Comparison of ENCODE assay signal across 10 cellular contexts in the genomic region with DNA sequence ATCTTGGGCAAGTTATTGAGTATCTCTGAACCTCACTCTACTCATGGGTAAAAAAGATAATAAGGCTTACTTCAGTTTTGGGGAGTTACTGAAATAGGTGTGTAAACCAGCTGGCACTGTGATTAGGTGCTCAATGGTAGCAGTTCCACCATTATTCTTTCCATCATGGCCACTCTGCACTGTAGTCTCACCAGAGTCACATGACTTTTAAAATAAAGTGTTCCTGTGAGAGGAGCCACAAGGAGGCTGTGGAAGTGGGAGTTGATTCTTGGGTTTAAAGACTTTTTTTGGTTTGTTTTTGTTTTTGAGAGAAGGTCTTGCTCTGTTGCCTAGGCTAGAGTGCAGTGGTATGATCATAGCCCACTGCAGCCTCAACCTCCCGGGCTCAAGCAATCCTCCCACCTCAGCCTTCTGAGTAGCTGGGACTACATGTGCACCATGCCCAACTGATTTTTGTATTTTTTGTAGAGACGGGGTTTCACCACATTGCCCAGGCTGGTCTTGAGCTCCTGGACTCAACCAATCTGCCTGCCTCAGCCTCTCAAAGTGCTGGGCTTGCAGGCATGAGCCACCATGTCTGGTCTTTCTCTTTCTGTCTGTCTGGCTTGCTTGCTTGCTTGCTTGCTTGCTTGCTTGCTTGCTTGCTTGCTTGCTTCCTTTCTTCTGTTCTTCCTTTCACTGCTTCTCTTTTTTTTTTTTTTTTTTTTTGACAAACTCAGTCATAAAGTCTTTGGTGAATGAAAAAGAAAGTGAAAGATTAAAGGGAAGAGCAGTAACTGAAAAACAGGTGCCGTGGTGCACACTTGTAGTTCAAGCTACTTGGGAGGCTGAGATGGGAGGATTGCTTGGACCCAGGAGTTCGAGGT. TPM values are rescaled to one million over a fixed set of nuclear protein-coding genes. Genes with fewer than 3 reads are reported as not detected.
DNase-seq lines count a peak whose midpoint lies in the region; ATAC-seq and TF ChIP-seq lines count a peak whose summit lies in the region.
"Had no signal": no experiment of that assay in that cellular context is flagged by ENCODE, and none has a peak within 500 bp of the region (broad histone marks: within the 10 kb centered on the region; RNA-seq: fewer than 3 reads in every experiment).

No MANE protein-coding gene starts in this region.

- peak overlapping the region; percentile 98 for H3K27ac Mint-ChIP-seq in activated CD8-positive, alpha-beta T cell treated with anti-CD3 and anti-CD28 coated beads, Interleukin-2, amount 10 ng/mL, durations not matched to agents 7 days and 5 days
- H3K27ac Mint-ChIP-seq in stimulated activated effector memory CD8-positive, alpha-beta T cell treated with anti-CD3 and anti-CD28 coated beads, Interleukin-12 subunit alpha, Interleukin-12 subunit beta, amount 100 ng/mL, for 72 hours: peak overlapping the region; percentile 95

- CTCF ChIA-PET in activated CD8-positive, alpha-beta T cell treated with anti-CD3 and anti-CD28 coated beads, Interleukin-2, amount 10 ng/mL, durations not matched to agents 7 days and 5 days (lab: Charles Lee): interaction anchor here (7.6 kb wide), 1 partner anchor 21 kb away, joined by 73 read pairs; a partner anchor contains a TSS

- H3K4me3 Mint-ChIP-seq in activated CD8-positive, alpha-beta T cell treated with anti-CD3 and anti-CD28 coated beads, Interleukin-2, amount 10 ng/mL, durations not matched to agents 7 days and 5 days: peak overlapping the region; percentile 81
- peak overlapping the region; percentile 77 for H3K4me3 Mint-ChIP-seq in stimulated activated effector memory CD8-positive, alpha-beta T cell treated with anti-CD3 and anti-CD28 coated beads, Interleukin-12 subunit alpha, Interleukin-12 subunit beta, amount 100 ng/mL, for 72 hours

- no peaks in the 10 kb centered on the region for H3K27me3 Mint-ChIP-seq in activated CD8-positive, alpha-beta T cell treated with anti-CD3 and anti-CD28 coated beads, Interleukin-2, amount 10 ng/mL, durations not matched to agents 7 days and 5 days (ENCODE audit: low read depth)

- peaks cover 7% of the 10 kb centered on the region for H3K36me3 Mint-ChIP-seq in activated CD8-positive, alpha-beta T cell treated with anti-CD3 and anti-CD28 coated beads, Interleukin-2, amount 10 ng/mL, durations not matched to agents 7 days and 5 days (ENCODE audit: low read depth)
- peaks cover 12% of the 10 kb centered on the region for H3K36me3 Mint-ChIP-seq in stimulated activated effector memory CD8-positive, alpha-beta T cell treated with anti-CD3 and anti-CD28 coated beads, Interleukin-12 subunit alpha, Interleukin-12 subunit beta, amount 100 ng/mL, for 72 hours

- no peak for TF ChIP-seq CTCF in GM10266 (IDR thresholded peaks at IDR 0.05; ENCODE audit: control insufficient read depth, insufficient read depth, low read depth, missing control alignments)

- H3K4me1 Mint-ChIP-seq in activated CD8-positive, alpha-beta T cell treated with anti-CD3 and anti-CD28 coated beads, Interleukin-2, amount 10 ng/mL, durations not matched to agents 7 days and 5 days (ENCODE audit: low read depth): peaks cover 76% of the 10 kb centered on the region
- H3K4me1 Mint-ChIP-seq in stimulated activated effector memory CD8-positive, alpha-beta T cell treated with anti-CD3 and anti-CD28 coated beads, Interleukin-12 subunit alpha, Interleukin-12 subunit beta, amount 100 ng/mL, for 72 hours: peaks cover 62% of the 10 kb centered on the region

- H3K9me3 Mint-ChIP-seq in activated CD8-positive, alpha-beta T cell treated with anti-CD3 and anti-CD28 coated beads, Interleukin-2, amount 10 ng/mL, durations not matched to agents 7 days and 5 days (ENCODE audit: insufficient read depth): no peaks in the 10 kb centered on the region
- no peaks in the 10 kb centered on the region for H3K9me3 Mint-ChIP-seq in stimulated activated effector memory CD8-positive, alpha-beta T cell treated with anti-CD3 and anti-CD28 coated beads, Interleukin-12 subunit alpha, Interleukin-12 subunit beta, amount 100 ng/mL, for 72 hours

- peak; percentile 61 for DNase-seq in activated CD8-positive, alpha-beta T cell treated with anti-CD3 and anti-CD28 coated beads, Interleukin-2, amount 10 ng/mL, durations not matched to agents 7 days and 5 days
- DNase-seq in stimulated activated effector memory CD8-positive, alpha-beta T cell treated with anti-CD3 and anti-CD28 coated beads, Interleukin-12 subunit alpha, Interleukin-12 subunit beta, amount 100 ng/mL, for 72 hours (ENCODE audit: low spot score in 2 of 2): peak in 1 of 2 donors; percentile 72
- DNase-seq in GM10266 (ENCODE audit: extremely low spot score) (no peak), DMS114 treated with DMSO at 0.1 percent for 48 hours (lab: John Stamatoyannopoulos, UW; ENCODE audit: unreplicated experiment) (no peak), DMS 273 (lab: John Stamatoyannopoulos, UW; ENCODE audit: unreplicated experiment) (no peak), NCI-H2171 treated with DMSO at 0.1 percent for 48 hours (lab: John Stamatoyannopoulos, UW) (no peak)
- DNase-seq: HCEC 1CT, trophoblast cell had no signal

- peak; percentile 41 for ATAC-seq in GM19452 (IDR thresholded peaks at IDR 0.05; ENCODE audit: unreplicated experiment)
- ATAC-seq in HG03342 (IDR thresholded peaks at IDR 0.05; ENCODE audit: unreplicated experiment): peak; percentile 62
- peak; percentile 62 for ATAC-seq in activated CD8-positive, alpha-beta T cell treated with anti-CD3 and anti-CD28 coated beads, Interleukin-2, amount 10 ng/mL, durations not matched to agents 7 days and 5 days
- ATAC-seq in stimulated activated effector memory CD8-positive, alpha-beta T cell treated with anti-CD3 and anti-CD28 coated beads, Interleukin-12 subunit alpha, Interleukin-12 subunit beta, amount 100 ng/mL, for 72 hours: peak; percentile 62

- POLR2A ChIA-PET in activated CD8-positive, alpha-beta T cell treated with anti-CD3 and anti-CD28 coated beads, Interleukin-2, amount 10 ng/mL, durations not matched to agents 7 days and 5 days (lab: Charles Lee): interaction anchor here (0.6 to 4.9 kb wide), 5 partner anchors 21 to 460 kb away, joined by 3 to 71 read pairs (median 5); a partner anchor contains a TSS

RNA-seq across cellular contexts. Expression of a gene that starts 21.2 kb away (rescaled TPM):
- total RNA-seq in activated CD8-positive, alpha-beta T cell treated with anti-CD3 and anti-CD28 coated beads, Interleukin-2, amount 10 ng/mL, durations not matched to agents 7 days and 5 days: 10 to 100 TPM; 10.7 to 13.6 TPM
